ENCODE assay signal across 1 cellular context in genomic region chr15:81410318-81410753, GRCh38.
TF ChIP-seq lines count a peak whose summit lies in the region.

No MANE protein-coding gene starts in this region.

TF ChIP-seq in liver, 16 proteins besides CTCF, POLR2A, EP300 and RAD21 (continued from another document):
- TF ChIP-seq REST (IDR thresholded peaks at IDR 0.05) (no peak), FOXA1 (IDR thresholded peaks at IDR 0.05) (no peak), HNF4G (IDR thresholded peaks at IDR 0.05) (no peak), ATF3 (IDR thresholded peaks at IDR 0.05) (no peak), JUND (IDR thresholded peaks at IDR 0.05) (no peak), RXRA (IDR thresholded peaks at IDR 0.05) (no peak), HNF4A (conservative IDR thresholded peaks at IDR 0.05) (no peak), TAF1 (conservative IDR thresholded peaks at IDR 0.05) (no peak)
